In genomic region chr22:29016067-29016938, GRCh38 we compare ENCODE assay signal across 1 cellular context.
A peak's percentile ranks its signal among the peaks of the same experiment; 100 is the strongest.
TF ChIP-seq lines count a peak whose summit lies in the region.

No MANE protein-coding gene starts in this region.

TF ChIP-seq in GM12878, 131 proteins besides CTCF, POLR2A, EP300 and RAD21:
- peak; percentile 94 for TF ChIP-seq ZNF687 (IDR thresholded peaks at IDR 0.05)
- no peak; the same call in 1 of the 2 replicates for TF ChIP-seq ZNF384 (IDR thresholded peaks at IDR 0.05; ENCODE audit: borderline replicate concordance, low read depth, low read length)
- TF ChIP-seq HDAC6 (IDR thresholded peaks at IDR 0.05; ENCODE audit: unreplicated experiment): no peak
- TF ChIP-seq DPF2 (IDR thresholded peaks at IDR 0.05): 0 out of 2 replicates have a peak, but pooled peaks have one; percentile 9
- no peak for TF ChIP-seq MEF2A (IDR thresholded peaks at IDR 0.05; ENCODE audit: insufficient read depth, low read depth, low read length)
- no peak for TF ChIP-seq ZNF207 (IDR thresholded peaks at IDR 0.05; ENCODE audit: borderline replicate concordance)
- no peak for TF ChIP-seq PAX8 (IDR thresholded peaks at IDR 0.05)
- TF ChIP-seq SMARCA5 (IDR thresholded peaks at IDR 0.05): 0 out of 2 replicates have a peak, but pooled peaks have one; percentile 45
- no peak for TF ChIP-seq ZSCAN29 (IDR thresholded peaks at IDR 0.05)
- TF ChIP-seq HSF1 (IDR thresholded peaks at IDR 0.05; ENCODE audit: low read depth, low read length): no peak
- peak in 1 of 2 experiments; percentile 9; a peak in 1 of 4 replicates for TF ChIP-seq IKZF2 (IDR thresholded peaks at IDR 0.05)
- no peak for TF ChIP-seq POLR2AphosphoS5 (IDR thresholded peaks at IDR 0.05; ENCODE audit: low read length)
- TF ChIP-seq RELB (IDR thresholded peaks at IDR 0.05; ENCODE audit: low read depth): peak; percentile 63
- no peak for TF ChIP-seq SKIL (IDR thresholded peaks at IDR 0.05; ENCODE audit: low read depth, poor library complexity, severe bottlenecking)
- no peak for TF ChIP-seq USF1 (IDR thresholded peaks at IDR 0.05; ENCODE audit: borderline replicate concordance, extremely low read length, insufficient read depth, low read depth, low read length)
- peak; percentile 30; the same call in 1 of the 2 replicates for TF ChIP-seq IKZF1 (conservative IDR thresholded peaks at IDR 0.05)
- TF ChIP-seq FOXK2 (IDR thresholded peaks at IDR 0.05): no peak
- no peak for TF ChIP-seq CREB1 (IDR thresholded peaks at IDR 0.05; ENCODE audit: low read depth)
- TF ChIP-seq ATF7 (IDR thresholded peaks at IDR 0.05; ENCODE audit: low read depth): peak; percentile 54
- TF ChIP-seq RAD51 (IDR thresholded peaks at IDR 0.05): peak; percentile 84
- no peak for TF ChIP-seq TCF12 (IDR thresholded peaks at IDR 0.05; ENCODE audit: low read depth, low read length)
- no peak for TF ChIP-seq RBBP5 (conservative IDR thresholded peaks at IDR 0.05)
- peak; percentile 60 for TF ChIP-seq MTA2 (IDR thresholded peaks at IDR 0.05; ENCODE audit: low read depth)
- TF ChIP-seq NBN (IDR thresholded peaks at IDR 0.05): 0 out of 2 replicates have a peak, but pooled peaks have one; percentile 22
- no peak for TF ChIP-seq SMC3 (IDR thresholded peaks at IDR 0.05; ENCODE audit: borderline replicate concordance, low read length)
- no peak for TF ChIP-seq SUPT20H (IDR thresholded peaks at IDR 0.05; ENCODE audit: borderline replicate concordance, control insufficient read depth, low read depth, low read length)
- peak; percentile 30; the same call in 1 of the 2 replicates for TF ChIP-seq NR2F1 (conservative IDR thresholded peaks at IDR 0.05)
- peak in 1 of 2 experiments; percentile 62; a peak in 1 of 4 replicates for TF ChIP-seq BHLHE40 (IDR thresholded peaks at IDR 0.05; ENCODE audit: borderline replicate concordance in 1 of 2, low read depth in 2 of 2, low read length in 1 of 2)
